Comparison of ENCODE assay signal across 11 cellular contexts in genomic region chr5:65912311-65912710, GRCh38.
"Had no signal": no experiment of that assay in that cellular context is flagged by ENCODE, and none has a peak within 500 bp of the region (broad histone marks: within the 10 kb centered on the region; RNA-seq: fewer than 3 reads in every experiment).

No MANE protein-coding gene starts in this region.

- DNase-seq: GM23248, GOT3, H7, H9, HCEC 1CT, HFFc6 had no signal

- ATAC-seq: GM23338, HCT116 had no signal

- H3K4me2 ChIP-seq: GM23338 had no signal

- H3K9ac ChIP-seq: GM23248 had no signal

- FAIRE-seq: H1, H54 had no signal

- H3K9me3 ChIP-seq: HAP-1 had no signal

- H3K36me3 ChIP-seq: HAP-1 had no signal

- H3K4me3 ChIP-seq: GM23248, GM23338, HAP-1 had no signal

- H3K27ac ChIP-seq: GM23248 had no signal

- H2AFZ ChIP-seq: GM23248 had no signal
